ENCODE assay signal across 18 cellular contexts in the genomic region with DNA sequence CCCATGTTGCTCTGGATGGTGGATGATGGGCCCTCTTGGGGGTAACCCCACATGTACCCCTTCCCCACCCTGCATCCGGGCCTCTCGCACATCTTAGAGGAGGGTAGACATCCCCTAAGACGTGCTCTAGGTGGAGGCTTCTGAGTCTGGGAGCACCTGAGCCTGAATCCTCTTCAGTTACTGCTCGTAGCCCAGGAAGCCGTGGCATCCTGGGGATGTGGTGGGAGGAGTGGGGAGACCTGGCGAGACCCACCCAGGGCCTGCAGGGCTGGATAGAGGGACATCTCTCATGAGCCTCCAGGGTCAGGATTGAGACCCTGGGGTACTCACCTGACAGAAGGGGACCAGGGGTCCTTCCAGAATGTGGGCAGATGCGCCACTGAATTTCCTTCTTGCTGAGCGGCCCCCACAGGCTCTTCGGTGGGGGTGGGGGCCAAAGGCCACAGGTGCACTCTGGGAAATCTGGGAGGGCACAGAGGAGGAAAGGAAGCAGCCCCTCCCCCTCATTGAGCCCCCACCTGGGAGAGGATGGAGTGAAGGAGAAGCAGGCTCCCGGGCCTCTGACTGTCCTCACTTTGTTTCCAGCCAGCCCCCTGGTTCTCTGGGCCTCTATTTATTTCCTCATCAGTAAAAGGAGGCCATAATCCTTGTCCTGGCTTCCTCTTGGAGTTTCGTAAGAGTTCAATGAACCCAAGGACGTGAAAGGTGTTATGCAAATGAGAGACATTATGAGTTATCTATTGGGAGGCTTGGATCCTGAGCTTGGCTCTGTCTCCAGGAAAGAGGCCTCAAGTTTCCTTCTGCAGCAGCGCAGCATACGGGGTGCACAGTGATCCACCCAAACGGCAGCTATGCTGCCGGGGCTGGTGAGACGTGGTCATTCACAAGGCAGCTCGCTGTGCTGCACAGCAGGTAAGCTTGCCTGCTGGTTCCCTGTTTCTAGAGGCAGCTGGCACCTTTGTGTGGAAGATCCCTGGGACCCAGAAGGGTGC. TPM values are rescaled to one million over a fixed set of nuclear protein-coding genes. Genes with fewer than 3 reads are reported as not detected.
DNase-seq lines count a peak whose midpoint lies in the region; FAIRE-seq and TF ChIP-seq lines count a peak whose summit lies in the region.
"Had no signal": no experiment of that assay in that cellular context is flagged by ENCODE, and none has a peak within 500 bp of the region (broad histone marks: within the 10 kb centered on the region; RNA-seq: fewer than 3 reads in every experiment).

No MANE protein-coding gene starts in this region.

- dilution Hi-C loops in keratinocyte (cut with MboI; ENCODE audit: extremely low pct_ligation_motif_present, low sequenced_read_pairs), result no loop called here

- TF ChIP-seq CTCF in keratinocyte (optimal IDR thresholded peaks at IDR 0.05 in 1 of 3, IDR thresholded peaks at IDR 0.05 in 1 of 3, conservative IDR thresholded peaks at IDR 0.05 in 1 of 3; ENCODE audit: extremely low read depth in 1 of 3, insufficient read depth in 2 of 3, low read length in 3 of 3), result no peak

- peak; percentile 22 for DNase-seq in HT-29 (ENCODE audit: low spot score)
- peak; percentile 52 for DNase-seq in SKM-1 treated with dmso at 0.1 percent for 144 hours (lab: John Stamatoyannopoulos, UW; ENCODE audit: unreplicated experiment)
- no peak for DNase-seq in keratinocyte (ENCODE audit: low read depth, low spot score)
- DNase-seq in CD1c-positive myeloid dendritic cell (ENCODE audit: extremely low spot score), result no peak
- no peak for DNase-seq in stimulated activated CD4-positive, alpha-beta T cell treated with anti-CD3 and anti-CD28 coated beads, Interleukin-4, amount 100 ng/mL, for 1 hour
- DNase-seq in T1000 (lab: John Stamatoyannopoulos, UW), result no peak
- DNase-seq in NCI-H748 treated with DMSO at 0.1 percent for 48 hours (lab: John Stamatoyannopoulos, UW), result no peak
- DNase-seq: cerebellar nuclear complex, DMS153, foreskin melanocyte, OCI-M1, retina, SK-N-SH had no signal

- H3K9ac ChIP-seq in BLaER1, result 0 out of 2 replicates have a peak overlapping the region, but pooled peaks have one; percentile 4
- H3K9ac ChIP-seq in keratinocyte (ENCODE audit: control insufficient read depth, extremely low read depth, insufficient read depth, low read length), result no peak overlapping the region
- H3K9ac ChIP-seq: SK-N-SH had no signal

- H3K4me3 ChIP-seq in BLaER1 (no peak overlapping the region), keratinocyte (ENCODE audit: control insufficient read depth in 2 of 3, extremely low read depth in 1 of 3, insufficient read depth in 2 of 3, low read depth in 1 of 3, low read length in 3 of 3) (no peak overlapping the region)

- peak; percentile 44 for FAIRE-seq in keratinocyte (lab: Jason Lieb, UNC)
- FAIRE-seq: GM19239 had no signal

- H3K9me3 ChIP-seq in BLaER1, result no peaks in the 10 kb centered on the region
- no peaks in the 10 kb centered on the region for H3K9me3 ChIP-seq in keratinocyte (ENCODE audit: control insufficient read depth, low read depth, low read length)
- H3K9me3 ChIP-seq: SK-N-SH had no signal

- H4K20me1 ChIP-seq in BLaER1, result no peaks in the 10 kb centered on the region
- H4K20me1 ChIP-seq in keratinocyte (ENCODE audit: control insufficient read depth, extremely low read depth, insufficient read depth, low read length), result no peaks in the 10 kb centered on the region

- H3K4me1 ChIP-seq in BLaER1 (peaks cover 22% of the 10 kb centered on the region), keratinocyte (ENCODE audit: control insufficient read depth, extremely low read depth, insufficient read depth, low read length) (peaks cover 10% of the 10 kb centered on the region)

- H3K9me1 ChIP-seq in keratinocyte (ENCODE audit: control insufficient read depth, extremely low read depth, insufficient read depth, low read length), result no peaks in the 10 kb centered on the region

- no peak overlapping the region for H3K27ac ChIP-seq in BLaER1
- no peak overlapping the region for H3K27ac ChIP-seq in keratinocyte (ENCODE audit: control insufficient read depth, insufficient read depth, low read length)

- no peak overlapping the region for H2AFZ ChIP-seq in keratinocyte (ENCODE audit: control insufficient read depth, low read length)

- no peaks in the 10 kb centered on the region for H3K27me3 ChIP-seq in BLaER1
- H3K27me3 ChIP-seq in keratinocyte (ENCODE audit: control insufficient read depth, extremely low read depth, insufficient read depth, low read length), result no peaks in the 10 kb centered on the region

- H3K4me2 ChIP-seq in BLaER1 (0 out of 2 replicates have a peak overlapping the region, but pooled peaks have one; percentile 2), keratinocyte (ENCODE audit: control insufficient read depth, extremely low read depth, insufficient read depth, low read depth, low read length) (no peak overlapping the region)
- H3K4me2 ChIP-seq: SK-N-SH had no signal

- 0 out of 2 replicates have a peak, but pooled peaks cover 3% of the 10 kb centered on the region for H3K36me3 ChIP-seq in BLaER1
- no peaks in the 10 kb centered on the region for H3K36me3 ChIP-seq in keratinocyte (ENCODE audit: control insufficient read depth in 2 of 2, extremely low read depth in 1 of 2, insufficient read depth in 2 of 2, low read length in 2 of 2)

- H3K79me2 ChIP-seq in keratinocyte (ENCODE audit: control insufficient read depth, insufficient read depth, low read length), result no peaks in the 10 kb centered on the region

RNA-seq across cellular contexts. Expression of a gene that starts 31.2 kb away (rescaled TPM):
- total RNA-seq in HT-29 (2014; rRNA removed; shearing (Covaris generic)), result 0.08 TPM in 1 of 2 replicates, not detected in the other
- not detected in 3 replicates for polyA plus RNA-seq in keratinocyte
- not detected for polyA plus RNA-seq in keratinocyte (2011; ENCODE audit: low read depth)
- polyA plus RNA-seq in keratinocyte (2011; cell fraction: cytosol; rRNA removed), result 0.08 TPM in 1 of 2 replicates, not detected in the other
- 0.05 and 0.08 TPM in 2 replicates for polyA plus RNA-seq in keratinocyte (2011; cell fraction: nucleus; rRNA removed)
- 0.10 TPM in 1 of 2 replicates, not detected in the other for polyA plus RNA-seq in keratinocyte (2012; ENCODE audit: low replicate concordance)
- polyA minus RNA-seq in keratinocyte, result not detected in 3 replicates
- polyA minus RNA-seq in keratinocyte (2011; cell fraction: cytosol; rRNA and poly(A)+ RNA removed), result not detected
- not detected in 2 replicates for polyA minus RNA-seq in keratinocyte (2011; cell fraction: nucleus; rRNA and poly(A)+ RNA removed)
- total RNA-seq: activated T-helper 1 cell treated with anti-CD3 and anti-CD28 coated beads, Interleukin-12 subunit alpha, Interleukin-12 subunit beta, Interleukin-2, Interleukin-4 antibody, amounts not matched to agents 30 ng/mL and 10 ng/mL and 1 ng/mL, durations not matched to agents 14 hours and 24 hours and 36 hours; mesenteric fat pad; subcutaneous adipose tissue had no signal
- polyA plus RNA-seq: SK-N-SH had no signal

RNA-seq across cellular contexts. Expression of a gene that starts 44.1 kb away (rescaled TPM):
- total RNA-seq in HT-29 (2014; rRNA removed; shearing (Covaris generic)), result 20.0 and 31.4 TPM in 2 replicates
- 8.3 to 11.9 TPM (median 10.1 TPM) in 3 replicates for polyA plus RNA-seq in keratinocyte
- not detected for polyA plus RNA-seq in keratinocyte (2011; ENCODE audit: low read depth)
- 10.5 and 14.4 TPM in 2 replicates for polyA plus RNA-seq in keratinocyte (2011; cell fraction: cytosol; rRNA removed)
- polyA plus RNA-seq in keratinocyte (2011; cell fraction: nucleus; rRNA removed), result 6.5 and 8.1 TPM in 2 replicates
- 1.5 and 9.2 TPM in 2 replicates for polyA plus RNA-seq in keratinocyte (2012; ENCODE audit: low replicate concordance)
- polyA minus RNA-seq in keratinocyte, result 4.6 to 10.5 TPM (median 8.1 TPM) in 3 replicates
- polyA minus RNA-seq in keratinocyte (2011; cell fraction: cytosol; rRNA and poly(A)+ RNA removed), result 3.3 TPM
- 2.6 and 3.5 TPM in 2 replicates for polyA minus RNA-seq in keratinocyte (2011; cell fraction: nucleus; rRNA and poly(A)+ RNA removed)

Comparison
In these comparisons a context has a peak if more than half of its experiments do, and no peak if none do; other contexts are left out.
1. DNase-seq: peak in HT-29 (single experiment) and SKM-1 treated with dmso at 0.1 percent for 144 hours (single experiment); none in keratinocyte (single experiment), CD1c-positive myeloid dendritic cell (single experiment), stimulated activated CD4-positive, alpha-beta T cell treated with anti-CD3 and anti-CD28 coated beads, Interleukin-4, amount 100 ng/mL, for 1 hour (single experiment), T1000 (single experiment) and NCI-H748 treated with DMSO at 0.1 percent for 48 hours (single experiment).